Comparison of ENCODE assay signal across 1 cellular context in the genomic region with DNA sequence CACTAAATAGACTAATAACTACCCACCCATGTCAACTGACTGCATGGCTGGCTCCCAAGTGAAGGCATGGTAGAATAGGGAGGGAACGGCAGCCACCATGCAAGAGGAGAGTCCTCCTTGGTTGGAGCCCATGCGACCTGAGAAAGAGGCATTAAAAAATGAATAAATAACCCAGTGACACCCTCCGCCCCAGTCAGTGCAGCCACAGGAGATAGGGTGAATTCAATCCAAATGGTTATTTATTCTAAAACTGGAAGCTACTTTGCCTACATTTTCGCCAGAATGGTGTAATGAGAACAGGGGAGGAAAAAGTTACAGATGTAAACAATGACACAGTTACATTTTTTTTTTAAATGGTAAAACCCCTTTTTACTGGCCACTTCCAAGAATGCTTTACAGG.
TF ChIP-seq lines count a peak whose summit lies in the region.

No MANE protein-coding gene starts in this region.

TF ChIP-seq in WTC11, 78 proteins besides CTCF, POLR2A, EP300 and RAD21 (continued from another document):
- TF ChIP-seq, protein P1, sequence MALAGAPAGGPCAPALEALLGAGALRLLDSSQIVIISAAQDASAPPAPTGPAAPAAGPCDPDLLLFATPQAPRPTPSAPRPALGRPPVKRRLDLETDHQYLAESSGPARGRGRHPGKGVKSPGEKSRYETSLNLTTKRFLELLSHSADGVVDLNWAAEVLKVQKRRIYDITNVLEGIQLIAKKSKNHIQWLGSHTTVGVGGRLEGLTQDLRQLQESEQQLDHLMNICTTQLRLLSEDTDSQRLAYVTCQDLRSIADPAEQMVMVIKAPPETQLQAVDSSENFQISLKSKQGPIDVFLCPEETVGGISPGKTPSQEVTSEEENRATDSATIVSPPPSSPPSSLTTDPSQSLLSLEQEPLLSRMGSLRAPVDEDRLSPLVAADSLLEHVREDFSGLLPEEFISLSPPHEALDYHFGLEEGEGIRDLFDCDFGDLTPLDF (CRISPR knock-in tag; IDR thresholded peaks at IDR 0.05): no peak
- TF ChIP-seq TEAD1 (CRISPR knock-in tag; IDR thresholded peaks at IDR 0.05) (no peak), MYBL2 (CRISPR knock-in tag; IDR thresholded peaks at IDR 0.05) (no peak), ATF1 (CRISPR knock-in tag; IDR thresholded peaks at IDR 0.05) (no peak), FOXJ3 (CRISPR knock-in tag; IDR thresholded peaks at IDR 0.05; ENCODE audit: borderline replicate concordance) (no peak), ZNF423 (CRISPR knock-in tag; IDR thresholded peaks at IDR 0.05) (no peak)
- TF ChIP-seq, protein P2, sequence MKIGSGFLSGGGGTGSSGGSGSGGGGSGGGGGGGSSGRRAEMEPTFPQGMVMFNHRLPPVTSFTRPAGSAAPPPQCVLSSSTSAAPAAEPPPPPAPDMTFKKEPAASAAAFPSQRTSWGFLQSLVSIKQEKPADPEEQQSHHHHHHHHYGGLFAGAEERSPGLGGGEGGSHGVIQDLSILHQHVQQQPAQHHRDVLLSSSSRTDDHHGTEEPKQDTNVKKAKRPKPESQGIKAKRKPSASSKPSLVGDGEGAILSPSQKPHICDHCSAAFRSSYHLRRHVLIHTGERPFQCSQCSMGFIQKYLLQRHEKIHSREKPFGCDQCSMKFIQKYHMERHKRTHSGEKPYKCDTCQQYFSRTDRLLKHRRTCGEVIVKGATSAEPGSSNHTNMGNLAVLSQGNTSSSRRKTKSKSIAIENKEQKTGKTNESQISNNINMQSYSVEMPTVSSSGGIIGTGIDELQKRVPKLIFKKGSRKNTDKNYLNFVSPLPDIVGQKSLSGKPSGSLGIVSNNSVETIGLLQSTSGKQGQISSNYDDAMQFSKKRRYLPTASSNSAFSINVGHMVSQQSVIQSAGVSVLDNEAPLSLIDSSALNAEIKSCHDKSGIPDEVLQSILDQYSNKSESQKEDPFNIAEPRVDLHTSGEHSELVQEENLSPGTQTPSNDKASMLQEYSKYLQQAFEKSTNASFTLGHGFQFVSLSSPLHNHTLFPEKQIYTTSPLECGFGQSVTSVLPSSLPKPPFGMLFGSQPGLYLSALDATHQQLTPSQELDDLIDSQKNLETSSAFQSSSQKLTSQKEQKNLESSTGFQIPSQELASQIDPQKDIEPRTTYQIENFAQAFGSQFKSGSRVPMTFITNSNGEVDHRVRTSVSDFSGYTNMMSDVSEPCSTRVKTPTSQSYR (CRISPR knock-in tag; IDR thresholded peaks at IDR 0.05): no peak
- TF ChIP-seq, protein P3, sequence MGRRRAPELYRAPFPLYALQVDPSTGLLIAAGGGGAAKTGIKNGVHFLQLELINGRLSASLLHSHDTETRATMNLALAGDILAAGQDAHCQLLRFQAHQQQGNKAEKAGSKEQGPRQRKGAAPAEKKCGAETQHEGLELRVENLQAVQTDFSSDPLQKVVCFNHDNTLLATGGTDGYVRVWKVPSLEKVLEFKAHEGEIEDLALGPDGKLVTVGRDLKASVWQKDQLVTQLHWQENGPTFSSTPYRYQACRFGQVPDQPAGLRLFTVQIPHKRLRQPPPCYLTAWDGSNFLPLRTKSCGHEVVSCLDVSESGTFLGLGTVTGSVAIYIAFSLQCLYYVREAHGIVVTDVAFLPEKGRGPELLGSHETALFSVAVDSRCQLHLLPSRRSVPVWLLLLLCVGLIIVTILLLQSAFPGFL (CRISPR knock-in tag; IDR thresholded peaks at IDR 0.05; ENCODE audit: borderline replicate concordance): no peak
- TF ChIP-seq, protein P4, sequence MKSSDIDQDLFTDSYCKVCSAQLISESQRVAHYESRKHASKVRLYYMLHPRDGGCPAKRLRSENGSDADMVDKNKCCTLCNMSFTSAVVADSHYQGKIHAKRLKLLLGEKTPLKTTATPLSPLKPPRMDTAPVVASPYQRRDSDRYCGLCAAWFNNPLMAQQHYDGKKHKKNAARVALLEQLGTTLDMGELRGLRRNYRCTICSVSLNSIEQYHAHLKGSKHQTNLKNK (CRISPR knock-in tag; IDR thresholded peaks at IDR 0.05): no peak
- TF ChIP-seq, protein P5, sequence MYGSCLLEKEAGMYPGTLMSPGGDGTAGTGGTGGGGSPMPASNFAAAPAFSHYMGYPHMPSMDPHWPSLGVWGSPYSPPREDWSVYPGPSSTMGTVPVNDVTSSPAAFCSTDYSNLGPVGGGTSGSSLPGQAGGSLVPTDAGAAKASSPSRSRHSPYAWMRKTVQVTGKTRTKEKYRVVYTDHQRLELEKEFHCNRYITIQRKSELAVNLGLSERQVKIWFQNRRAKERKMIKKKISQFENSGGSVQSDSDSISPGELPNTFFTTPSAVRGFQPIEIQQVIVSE (CRISPR knock-in tag; IDR thresholded peaks at IDR 0.05; ENCODE audit: borderline replicate concordance): no peak
TF ChIP-seq in WTC11: peak in this region for 0.
